8 cellular contexts compared by ENCODE assay signal in genomic region chr16:24538756-24539294, GRCh38. TPM values are rescaled to one million over a fixed set of nuclear protein-coding genes. Genes with fewer than 3 reads are reported as not detected.
DNase-seq lines count a peak whose midpoint lies in the region; ATAC-seq and TF ChIP-seq lines count a peak whose summit lies in the region.

No MANE protein-coding gene starts in this region.

- peaks cover 29% of the 10 kb centered on the region for H3K4me1 ChIP-seq in CD4-positive, alpha-beta memory T cell (ENCODE audit: insufficient read depth, low read length)
- H3K4me1 ChIP-seq in GM23248 (ENCODE audit: insufficient read depth) (peaks cover 25% of the 10 kb centered on the region), left lung (peaks cover 15 to 38% of the 10 kb centered on the region in 2 donors), thoracic aorta (ENCODE audit: control insufficient read depth in 1 of 2, low read depth in 2 of 2) (peaks cover 16 to 25% of the 10 kb centered on the region in 2 donors)

- no peaks in the 10 kb centered on the region for H3K9me3 ChIP-seq in CD4-positive, alpha-beta memory T cell (ENCODE audit: control insufficient read depth in 1 of 2, low read length in 2 of 2)
- H3K9me3 ChIP-seq in GM23248 (ENCODE audit: low read depth) = no peaks in the 10 kb centered on the region
- no peaks in the 10 kb centered on the region for H3K9me3 ChIP-seq in left lung
- H3K9me3 ChIP-seq in thoracic aorta = no peaks in the 10 kb centered on the region

- H3K4me3 ChIP-seq in CD4-positive, alpha-beta memory T cell (ENCODE audit: low read length in 2 of 2) = peak overlapping the region; percentile 70 to 93
- H3K4me3 ChIP-seq in GM23248 (peak overlapping the region; percentile 91), brain microvascular endothelial cell (ENCODE audit: low read depth, low read length) (peak overlapping the region; percentile 73), left lung (peak overlapping the region; percentile 92 to 93), thoracic aorta (peak overlapping the region; percentile 87)

- H4K20me1 ChIP-seq in GM23248 (ENCODE audit: insufficient read depth) = peaks cover 26% of the 10 kb centered on the region

- peak overlapping the region; percentile 97 for H3K27ac ChIP-seq in CD4-positive, alpha-beta memory T cell (ENCODE audit: low read depth, low read length)
- H3K27ac ChIP-seq in GM23248 (peak overlapping the region; percentile 98), brain microvascular endothelial cell (peak overlapping the region; percentile 98), left lung (peak overlapping the region; percentile 100), thoracic aorta (peak overlapping the region; percentile 98 to 99)

- CTCF ChIA-PET in CD4-positive, alpha-beta memory T cell (lab: Charles Lee; ENCODE audit: partially characterized antibody) = interaction anchor here (1.0 to 3.6 kb wide), 3 partner anchors 10 to 24 kb away, joined by 3 to 14 read pairs (median 4); no protein-coding TSS in a partner anchor

- TF ChIP-seq CTCF in brain microvascular endothelial cell (IDR thresholded peaks at IDR 0.05; ENCODE audit: low read depth, low read length, missing control alignments) (peak; percentile 26), left lung (IDR thresholded peaks at IDR 0.05) (no peak), thoracic aorta (IDR thresholded peaks at IDR 0.05) (no peak)

- WGBS in GM23248 (ENCODE audit: low coverage in 1 of 2, low lambda C conversion rate in 2 of 2, missing lambda C conversion rate in 2 of 2), 2 experiments = 7 to 8% methylated on average over 11 of the region's 11 CpGs

- peak overlapping the region; percentile 99 for H3K9ac ChIP-seq in GM23248

- no peaks in the 10 kb centered on the region for H3K36me3 ChIP-seq in CD4-positive, alpha-beta memory T cell (ENCODE audit: insufficient read depth, low read length)
- H3K36me3 ChIP-seq in GM23248 (ENCODE audit: low read depth) (no peaks in the 10 kb centered on the region), brain microvascular endothelial cell (replicated peaks) (peaks cover 2% of the 10 kb centered on the region), left lung (no peaks in the 10 kb centered on the region), thoracic aorta (no peaks in the 10 kb centered on the region)

- H3K4me2 ChIP-seq in GM23248 (ENCODE audit: unreplicated experiment) = peak overlapping the region; percentile 98

- in situ Hi-C loops in GM23248 (cut with MboI) = no loop called here
- in situ Hi-C loops in brain microvascular endothelial cell (cut with HindIII; ENCODE audit: low pct_ligation_motif_present, low sequenced_read_pairs) = no loop called here

- H3K27ac Mint-ChIP-seq in CD4-positive, alpha-beta memory T cell = peak overlapping the region; percentile 99 to 100 (median 100)

- peaks cover 0 to 2% (median 0%) of the 10 kb centered on the region in 8 donors for H3K9me3 Mint-ChIP-seq in CD4-positive, alpha-beta memory T cell

- no peaks in the 10 kb centered on the region for H3K27me3 ChIP-seq in CD4-positive, alpha-beta memory T cell (ENCODE audit: insufficient read depth, low read length)
- no peaks in the 10 kb centered on the region for H3K27me3 ChIP-seq in GM23248 (replicated peaks; ENCODE audit: insufficient read depth)
- no peaks in the 10 kb centered on the region for H3K27me3 ChIP-seq in brain microvascular endothelial cell (replicated peaks)
- H3K27me3 ChIP-seq in left lung = no peaks in the 10 kb centered on the region
- H3K27me3 ChIP-seq in thoracic aorta (replicated peaks; ENCODE audit: insufficient read depth) = no peaks in the 10 kb centered on the region

- no peaks in the 10 kb centered on the region for H3K9me2 ChIP-seq in GM23248 (ENCODE audit: insufficient read depth)

- H3K4me3 Mint-ChIP-seq in CD4-positive, alpha-beta memory T cell = peak overlapping the region; percentile 98 to 100 (median 100)

- DNase-seq in CD4-positive, alpha-beta memory T cell = no peak
- DNase-seq in GM23248 = peak; percentile 85
- DNase-seq in NCI-H510A (lab: John Stamatoyannopoulos, UW) = peak; percentile 77
- DNase-seq in brain microvascular endothelial cell = peak; percentile 84
- no peak for DNase-seq in left lung
- no peak for DNase-seq in thoracic aorta (ENCODE audit: low spot score)
- DNase-seq in RPMI8226 = no peak
- no peak for DNase-seq in GM19238 (ENCODE audit: insufficient read length, low spot score)

- peaks cover 0 to 1% of the 10 kb centered on the region in 2 donors for H3K27me3 Mint-ChIP-seq in CD4-positive, alpha-beta memory T cell

- H2AFZ ChIP-seq in GM23248 = peak overlapping the region; percentile 94

- peaks cover 4 to 29% of the 10 kb centered on the region in 2 donors for H3K36me3 Mint-ChIP-seq in CD4-positive, alpha-beta memory T cell

- H3F3A ChIP-seq in GM23248 (ENCODE audit: insufficient read depth) = peaks cover under 1% of the 10 kb centered on the region; the same call in 1 of the 2 replicates

- intact Hi-C loops in CD4-positive, alpha-beta memory T cell (cut with micrococcal nuclease) = loop anchor here (1.0 to 2.0 kb wide), 6 partner anchors 190 to 898 kb away; partner anchors contain the start of genes DCTN5, LCMT1, PALB2 and TNRC6A
- intact Hi-C loops in left lung (cut with DNase I) = no loop called here

- ATAC-seq in left lung = peak; percentile 55
- no peak for ATAC-seq in thoracic aorta (ENCODE audit: insufficient number of reproducible peaks, low FRiP score, low read depth)

- H3K4me1 Mint-ChIP-seq in CD4-positive, alpha-beta memory T cell = peaks cover 20 to 43% (median 30%) of the 10 kb centered on the region in 4 donors

- POLR2A ChIA-PET in CD4-positive, alpha-beta memory T cell (lab: Charles Lee; ENCODE audit: partially characterized antibody) = interaction anchor here (0.7 to 3.3 kb wide), 7 partner anchors 10 to 588 kb away, joined by 3 to 19 read pairs (median 5); partner anchors contain the start of gene ARHGAP17

- H3K79me2 ChIP-seq in GM23248 (ENCODE audit: insufficient read depth) = peaks cover 44% of the 10 kb centered on the region

RNA-seq across cellular contexts. Expression of gene RBBP6, which starts 0.5 kb away (rescaled TPM):
- total RNA-seq in CD4-positive, alpha-beta memory T cell = 100 to 1,000 TPM in 1 of 2 experiments, 10 to 100 TPM in 1; 92.6 to 102 TPM
- 10 to 100 TPM; 26.4 to 30.0 TPM for polyA plus RNA-seq in CD4-positive, alpha-beta memory T cell
- total RNA-seq in GM23248 (2014; rRNA removed; shearing (Covaris generic)) = 15.8 and 17.3 TPM in 2 replicates
- 13.8 TPM in 2 replicates for polyA plus RNA-seq in GM23248 (2016; fragmentation: Nextera tagmentation; extraction: Ambion mirVana)
- total RNA-seq in left lung = 10 to 100 TPM; 39.1 to 39.7 TPM
- 100 to 1,000 TPM in 1 of 2 donors, 10 to 100 TPM in 1; 42.2 to 104 TPM for total RNA-seq in thoracic aorta

Comparison
In these comparisons a context has a peak if more than half of its experiments do, and no peak if none do; other contexts are left out.
1. DNase-seq: peak in GM23248 (single experiment), NCI-H510A (single experiment) and brain microvascular endothelial cell (single experiment); none in CD4-positive, alpha-beta memory T cell (0 of 5), left lung (0 of 2), thoracic aorta (single experiment), RPMI8226 (single experiment) and GM19238 (single experiment).
2. Peak in every context shown above with its lines, with median percentiles within 50 percentile points of each other: H3K27ac ChIP-seq and H3K4me3 ChIP-seq.